ENCODE assay signal across 9 cellular contexts in genomic region chr6:135144678-135145508, GRCh38. TPM values are rescaled to one million over a fixed set of nuclear protein-coding genes. Genes with fewer than 3 reads are reported as not detected.
A peak's percentile ranks its signal among the peaks of the same experiment; 100 is the strongest.
DNase-seq lines count a peak whose midpoint lies in the region; ATAC-seq, FAIRE-seq and TF ChIP-seq lines count a peak whose summit lies in the region.
"Had no signal": no experiment of that assay in that cellular context is flagged by ENCODE, and none has a peak within 500 bp of the region (broad histone marks: within the 10 kb centered on the region; RNA-seq: fewer than 3 reads in every experiment).

No MANE protein-coding gene starts in this region.

- peak; percentile 80 for ATAC-seq in mucosa of descending colon
- ATAC-seq in GM21717 (IDR thresholded peaks at IDR 0.05; ENCODE audit: unreplicated experiment): no peak

- H3K4me1 ChIP-seq in mucosa of descending colon (ENCODE audit: low read depth): no peaks in the 10 kb centered on the region
- H3K4me1 ChIP-seq: SJSA1 had no signal

- no peaks in the 10 kb centered on the region for H3K9me3 ChIP-seq in mucosa of descending colon
- H3K9me3 ChIP-seq: SJSA1 had no signal

- FAIRE-seq in frontal cortex (lab: Jason Lieb, UNC): no peak

- H3K36me3 ChIP-seq in mucosa of descending colon (ENCODE audit: low read depth): no peaks in the 10 kb centered on the region
- H3K36me3 ChIP-seq: SJSA1 had no signal

- peak; percentile 52 for TF ChIP-seq CTCF in GM12865 (IDR thresholded peaks at IDR 0.05; ENCODE audit: insufficient read depth, low read depth, low read length, missing control alignments)
- peak; percentile 16 for TF ChIP-seq CTCF in mucosa of descending colon (IDR thresholded peaks at IDR 0.05)

- H3K4me3 ChIP-seq in GM12865 (ENCODE audit: low read depth, low read length) (no peak overlapping the region; the same call in 1 of the 2 replicates), mucosa of descending colon (no peak overlapping the region)
- H3K4me3 ChIP-seq: SJSA1 had no signal

- intact Hi-C loops in mucosa of descending colon (cut with DNase I, micrococcal nuclease): no loop called here

- DNase-seq in AG20443 (ENCODE audit: low spot score) (peak; percentile 27), GM12865 (ENCODE audit: low read depth) (peak; percentile 62), NCI-H2107 (lab: John Stamatoyannopoulos, UW) (peak; percentile 10), astrocyte of the hippocampus (ENCODE audit: low read depth, low spot score) (peak; percentile 42), mucosa of descending colon (peak in 1 of 3 donors; percentile 64), iPS-NIHi7 (ENCODE audit: extremely low spot score) (no peak), frontal cortex (ENCODE audit: low spot score in 2 of 2) (no peak)

RNA-seq across cellular contexts. Expression of gene MYB, which starts 36.2 kb away (rescaled TPM):
- total RNA-seq in mucosa of descending colon (10 to 100 TPM; 26.5 to 82.8 (median 56.3) TPM), frontal cortex (2.9 TPM)

Comparison
In these comparisons a context has a peak if more than half of its experiments do, and no peak if none do; other contexts are left out.
1. DNase-seq: peak in AG20443 (single experiment), GM12865 (single experiment), NCI-H2107 (single experiment) and astrocyte of the hippocampus (single experiment); none in iPS-NIHi7 (single experiment) and frontal cortex (0 of 2).